ENCODE assay signal across 8 cellular contexts in genomic region chr1:167455786-167456446, GRCh38.
DNase-seq lines count a peak whose midpoint lies in the region; ATAC-seq and TF ChIP-seq lines count a peak whose summit lies in the region.

No MANE protein-coding gene starts in this region.

- H3K27ac Mint-ChIP-seq in activated B cell treated with CpG ODN at 0.5 μM for 24 hours (peak overlapping the region; percentile 72), naive B cell (peak overlapping the region; percentile 24 to 89 (median 74))

- no peak for DNase-seq in AG09309 (ENCODE audit: low read depth)
- DNase-seq in activated B cell treated with CpG ODN at 0.5 μM for 24 hours: no peak
- no peak for DNase-seq in esophagus muscularis mucosa (ENCODE audit: extremely low spot score)
- peak; percentile 37 for DNase-seq in naive B cell
- no peak for DNase-seq in glomerular visceral epithelial cell (ENCODE audit: extremely low spot score)
- DNase-seq in NCI-H2081 treated with DMSO at 0.1 percent for 48 hours (lab: John Stamatoyannopoulos, UW): no peak

- H3K4me1 Mint-ChIP-seq in activated B cell treated with CpG ODN at 0.5 μM for 24 hours (peaks cover 13% of the 10 kb centered on the region), naive B cell (peaks cover 7 to 15% (median 12%) of the 10 kb centered on the region in 3 donors)

- H3K4me1 ChIP-seq in esophagus muscularis mucosa: peaks cover 10 to 17% (median 14%) of the 10 kb centered on the region in 4 donors

- no peaks in the 10 kb centered on the region for H3K9me3 ChIP-seq in esophagus muscularis mucosa

- ATAC-seq in GM18873 (IDR thresholded peaks at IDR 0.05; ENCODE audit: low FRiP score, unreplicated experiment) (peak; percentile 34), HG03108 (IDR thresholded peaks at IDR 0.05; ENCODE audit: unreplicated experiment) (peak; percentile 19), activated B cell treated with CpG ODN at 0.5 μM for 24 hours (ENCODE audit: low read depth) (peak; percentile 51), naive B cell (ENCODE audit: low read depth in 2 of 2) (peak; percentile 67 to 70)

- H3K4me3 Mint-ChIP-seq in activated B cell treated with CpG ODN at 0.5 μM for 24 hours: peak overlapping the region; percentile 87
- peak overlapping the region; percentile 82 to 93 (median 88) for H3K4me3 Mint-ChIP-seq in naive B cell

- H3K4me3 ChIP-seq in AG09309 (ENCODE audit: control insufficient read depth, low read depth, low read length) (peak overlapping the region; percentile 77), esophagus muscularis mucosa (peak overlapping the region; percentile 72 to 87 (median 77))

- H3K27ac ChIP-seq in esophagus muscularis mucosa (replicated peaks in 1 of 4): peak overlapping the region; percentile 81 to 86 (median 86)

- H3K27me3 ChIP-seq in esophagus muscularis mucosa: no peaks in the 10 kb centered on the region

- no peaks in the 10 kb centered on the region for H3K36me3 ChIP-seq in esophagus muscularis mucosa

- no peak for TF ChIP-seq POLR2A in esophagus muscularis mucosa (IDR thresholded peaks at IDR 0.05; ENCODE audit: low read depth)

- H3K27me3 Mint-ChIP-seq in activated B cell treated with CpG ODN at 0.5 μM for 24 hours: peaks cover 4% of the 10 kb centered on the region
- peaks cover 0 to 14% (median 10%) of the 10 kb centered on the region in 3 donors for H3K27me3 Mint-ChIP-seq in naive B cell

- H3K36me3 Mint-ChIP-seq in activated B cell treated with CpG ODN at 0.5 μM for 24 hours (ENCODE audit: low read depth) (no peaks in the 10 kb centered on the region), naive B cell (no peaks in the 10 kb centered on the region)

- TF ChIP-seq CTCF in AG09309 (IDR thresholded peaks at IDR 0.05; ENCODE audit: control insufficient read depth, insufficient read depth, low read depth, low read length, missing control alignments): no peak
- no peak for TF ChIP-seq CTCF in activated B cell treated with CpG ODN at 0.5 μM for 24 hours (IDR thresholded peaks at IDR 0.05)
- TF ChIP-seq CTCF in esophagus muscularis mucosa (IDR thresholded peaks at IDR 0.05): no peak

- no peaks in the 10 kb centered on the region for H3K9me3 Mint-ChIP-seq in activated B cell treated with CpG ODN at 0.5 μM for 24 hours
- no peaks in the 10 kb centered on the region for H3K9me3 Mint-ChIP-seq in naive B cell

- 3% methylated on average over 6 of the region's 23 CpGs for WGBS in esophagus muscularis mucosa

- intact Hi-C loops in activated B cell treated with CpG ODN at 0.5 μM for 24 hours (cut with micrococcal nuclease): loop anchor here (1.0 to 10.0 kb wide), 3 partner anchors 43 to 259 kb away; no protein-coding TSS in a partner anchor
- intact Hi-C loops in esophagus muscularis mucosa (cut with DNase I): no loop called here

- POLR2A ChIA-PET in activated B cell treated with CpG ODN at 0.5 μM for 24 hours (lab: Charles Lee): interaction anchor here (0.6 to 2.8 kb wide), 7 partner anchors 9 to 236 kb away, joined by 3 to 19 read pairs (median 6); partner anchors contain the start of gene CREG1

- CTCF ChIA-PET in activated B cell treated with CpG ODN at 0.5 μM for 24 hours (lab: Charles Lee): interaction anchor here (1.0 to 4.3 kb wide), 5 partner anchors 14 to 188 kb away, joined by 3 to 23 read pairs (median 3); no protein-coding TSS in a partner anchor

- no peak for TF ChIP-seq EP300 in esophagus muscularis mucosa (IDR thresholded peaks at IDR 0.05)
